Comparison of ENCODE assay signal across 17 cellular contexts in the genomic region with DNA sequence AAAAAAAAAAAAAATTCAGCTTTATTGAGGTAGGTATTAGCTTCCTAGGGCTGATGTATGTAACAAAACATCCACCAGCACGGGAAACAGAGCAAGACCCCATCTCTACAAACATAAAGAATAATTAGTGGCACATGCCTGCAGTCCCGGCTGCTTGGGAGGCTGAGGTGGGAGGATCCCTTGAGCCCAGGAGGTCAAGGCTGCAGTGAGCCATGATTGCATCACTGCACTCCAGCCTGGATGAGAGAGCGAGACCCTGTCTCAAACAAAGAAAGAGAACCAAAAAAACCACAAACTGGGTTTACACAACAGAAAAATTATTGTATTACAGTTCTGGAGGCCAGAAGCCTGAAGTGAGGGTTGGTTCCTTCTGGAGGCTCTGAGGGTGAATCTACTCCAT. TPM values are rescaled to one million over a fixed set of nuclear protein-coding genes. Genes with fewer than 3 reads are reported as not detected.
DNase-seq lines count a peak whose midpoint lies in the region; ATAC-seq and TF ChIP-seq lines count a peak whose summit lies in the region.
"Had no signal": no experiment of that assay in that cellular context is flagged by ENCODE, and none has a peak within 500 bp of the region (broad histone marks: within the 10 kb centered on the region; RNA-seq: fewer than 3 reads in every experiment).

No MANE protein-coding gene starts in this region.

- DNase-seq in CD1c-positive myeloid dendritic cell (ENCODE audit: extremely low spot score) (peak; percentile 18), HCT116 (ENCODE audit: low read depth, low spot score) (no peak), MV-4-11 (lab: John Stamatoyannopoulos, UW) (peak; percentile 81), WTC11 (ENCODE audit: low spot score) (no peak), osteoblast (ENCODE audit: insufficient read length, low spot score, missing footprints) (no peak), dorsolateral prefrontal cortex (no peak)
- DNase-seq: BE2C; Caco-2; CD8-positive, alpha-beta memory T cell; DND-41; GDM1; HCEC 1CT had no signal

- no peak overlapping the region for H3K4me3 Mint-ChIP-seq in WTC11
- H3K4me3 Mint-ChIP-seq: CD8-positive, alpha-beta memory T cell had no signal

- H3K27me3 Mint-ChIP-seq in WTC11 (ENCODE audit: low read depth): peaks cover 9% of the 10 kb centered on the region

- H2AFZ ChIP-seq in HCT116 (ENCODE audit: low read depth, low read length, poor library complexity, severe bottlenecking): no peak overlapping the region
- H2AFZ ChIP-seq in osteoblast (ENCODE audit: low read length): no peak overlapping the region

- H3K27ac ChIP-seq in HCT116 (ENCODE audit: low read depth, low read length) (no peak overlapping the region), osteoblast (ENCODE audit: low read depth, low read length) (no peak overlapping the region), dorsolateral prefrontal cortex (no peak overlapping the region)
- H3K27ac ChIP-seq: A549, C4-2B had no signal

- H3K79me2 ChIP-seq in HCT116 (ENCODE audit: insufficient read depth, low read length) (no peaks in the 10 kb centered on the region), osteoblast (ENCODE audit: insufficient read depth, low read length) (no peaks in the 10 kb centered on the region)

- H3K36me3 ChIP-seq in HCT116 (ENCODE audit: control insufficient read depth in 1 of 2, insufficient read depth in 2 of 2, low read length in 2 of 2): no peaks in the 10 kb centered on the region
- no peaks in the 10 kb centered on the region for H3K36me3 ChIP-seq in osteoblast (ENCODE audit: insufficient read depth, low read length)
- H3K36me3 ChIP-seq: BE2C had no signal

- no peak for ATAC-seq in HCT116
- no peak for ATAC-seq in WTC11
- no peak for ATAC-seq in GM19467 (IDR thresholded peaks at IDR 0.05; ENCODE audit: unreplicated experiment)
- ATAC-seq: A549 had no signal

- no peak overlapping the region for H3K27ac Mint-ChIP-seq in WTC11

- H3K9me3 ChIP-seq in HCT116 (ENCODE audit: control insufficient read depth in 1 of 2, insufficient read depth in 1 of 2, low read depth in 1 of 2, low read length in 2 of 2) (no peaks in the 10 kb centered on the region), osteoblast (ENCODE audit: low read depth, low read length) (no peaks in the 10 kb centered on the region)
- H3K9me3 ChIP-seq: A549, Caco-2 had no signal

- RAD21 ChIA-PET in HCT116 (lab: Charles Lee; ENCODE audit: low non-redundant PET in 1 of 2, low total read pairs in 2 of 2, uncharacterized antibody in 2 of 2, unreplicated experiment in 2 of 2): interaction anchor here in 1 of 2 experiments (0.6 kb wide), 1 partner anchor 115 kb away, joined by 4 read pairs; no protein-coding TSS in a partner anchor

- H4K20me1 ChIP-seq in HCT116 (ENCODE audit: insufficient read depth) (no peaks in the 10 kb centered on the region), osteoblast (ENCODE audit: insufficient read depth, low read length) (no peaks in the 10 kb centered on the region)

- no peaks in the 10 kb centered on the region for H3K27me3 ChIP-seq in HCT116 (ENCODE audit: insufficient read depth, low read length)
- H3K27me3 ChIP-seq in osteoblast (ENCODE audit: insufficient read depth, low read length): peaks cover 58% of the 10 kb centered on the region
- H3K27me3 ChIP-seq in dorsolateral prefrontal cortex: peaks cover 5 to 99% (median 83%) of the 10 kb centered on the region in 45 donors

- intact Hi-C loops in HCT116 (cut with micrococcal nuclease) (no loop called here), dorsolateral prefrontal cortex (cut with DNase I) (no loop called here)

- no peak overlapping the region for H3K9ac ChIP-seq in HCT116 (ENCODE audit: low read length)

- CTCF ChIA-PET in HCT116 (lab: Charles Lee): interaction anchor here (1.0 to 3.5 kb wide), 2 partner anchors 10 to 14 kb away, joined by 7 to 20 read pairs; no protein-coding TSS in a partner anchor
- CTCF ChIA-PET in WTC11 (lab: Charles Lee): interaction anchor here (0.6 to 11.1 kb wide), 7 partner anchors 11 to 108 kb away, joined by 3 to 152 read pairs (median 4); partner anchors contain the start of gene ZSCAN10

- BruUV-seq in HCT116 (replicated peaks; lab: Mats Ljungman, UMichigan): no TSS peak

- no peaks in the 10 kb centered on the region for H3K36me3 Mint-ChIP-seq in WTC11
- H3K36me3 Mint-ChIP-seq: CD8-positive, alpha-beta memory T cell had no signal

- H3K4me1 ChIP-seq in HCT116 (ENCODE audit: control insufficient read depth in 1 of 2, insufficient read depth in 2 of 2, low read length in 2 of 2) (peaks cover 17 to 81% of the 10 kb centered on the region in 2 experiments), osteoblast (ENCODE audit: insufficient read depth, low read length) (no peaks in the 10 kb centered on the region)
- H3K4me1 ChIP-seq: BE2C, Caco-2 had no signal

- TF ChIP-seq POLR2A in HCT116 (IDR thresholded peaks at IDR 0.05; ENCODE audit: borderline replicate concordance, extremely low read depth, insufficient read depth, insufficient read length): no peak

- H3K9me2 ChIP-seq in HCT116 (ENCODE audit: insufficient read depth): no peaks in the 10 kb centered on the region

- TF ChIP-seq CTCF in HCT116 (IDR thresholded peaks at IDR 0.05 in 2 of 3, conservative IDR thresholded peaks at IDR 0.05 in 1 of 3; ENCODE audit: borderline replicate concordance in 1 of 3, insufficient read depth in 1 of 3, low read depth in 2 of 3, low read length in 2 of 3) (no peak), WTC11 (IDR thresholded peaks at IDR 0.05) (no peak), osteoblast (IDR thresholded peaks at IDR 0.05; ENCODE audit: extremely low read depth, low read depth, low read length) (no peak), dorsolateral prefrontal cortex (IDR thresholded peaks at IDR 0.05 in 54 of 56, conservative IDR thresholded peaks at IDR 0.05 in 2 of 56; ENCODE audit: low read depth in 1 of 56, partially characterized antibody in 56 of 56) (no peak)

- POLR2A ChIA-PET in HCT116 (lab: Charles Lee): interaction anchor here (0.9 kb wide), 2 partner anchors 15 to 22 kb away, joined by 3 read pairs; partner anchors contain the start of gene TNFRSF12A
- POLR2A ChIA-PET in WTC11 (lab: Charles Lee): interaction anchor here (0.6 kb wide), 1 partner anchor 240 kb away, joined by 6 read pairs; no protein-coding TSS in a partner anchor

- H3K4me2 ChIP-seq in HCT116 (ENCODE audit: low read length) (peak overlapping the region; percentile 35; the same call in 1 of the 2 replicates), osteoblast (ENCODE audit: insufficient read depth, low read length) (no peak overlapping the region)
- H3K4me2 ChIP-seq: A549 had no signal

- no peaks in the 10 kb centered on the region for H3K9me3 Mint-ChIP-seq in WTC11
- H3K9me3 Mint-ChIP-seq: CD8-positive, alpha-beta memory T cell had no signal

- H3K4me1 Mint-ChIP-seq in WTC11: peaks cover 21% of the 10 kb centered on the region

- no peak for TF ChIP-seq RAD21 in HCT116 (IDR thresholded peaks at IDR 0.05; ENCODE audit: low read depth)

- H3K4me3 ChIP-seq in HCT116 (replicated peaks in 1 of 2; ENCODE audit: low read depth in 1 of 2, low read length in 2 of 2) (no peak overlapping the region), osteoblast (ENCODE audit: insufficient read depth, low read length) (no peak overlapping the region), dorsolateral prefrontal cortex (no peak overlapping the region)
- H3K4me3 ChIP-seq: A549 had no signal

TF ChIP-seq in HCT116, 20 proteins besides CTCF, POLR2A, EP300 and RAD21 (continues in another document):
- no peak for TF ChIP-seq SRF (IDR thresholded peaks at IDR 0.05; ENCODE audit: low read depth)
- TF ChIP-seq MAX (IDR thresholded peaks at IDR 0.05): no peak
- TF ChIP-seq TCF7L2 (IDR thresholded peaks at IDR 0.05; ENCODE audit: borderline replicate concordance, extremely low read depth, insufficient read depth, insufficient read length): no peak

TF ChIP-seq in WTC11, 78 proteins besides CTCF, POLR2A, EP300 and RAD21 (continues in another document):
- no peak for TF ChIP-seq NR1H2 (CRISPR knock-in tag; IDR thresholded peaks at IDR 0.05)
- TF ChIP-seq IRF2 (CRISPR knock-in tag; IDR thresholded peaks at IDR 0.05; ENCODE audit: borderline replicate concordance, low read depth): no peak
- no peak for TF ChIP-seq ZNF423 (CRISPR knock-in tag; IDR thresholded peaks at IDR 0.05)
- TF ChIP-seq OVOL2 (CRISPR knock-in tag; IDR thresholded peaks at IDR 0.05; ENCODE audit: borderline replicate concordance): no peak
- TF ChIP-seq IRF1 (CRISPR knock-in tag; IDR thresholded peaks at IDR 0.05): no peak
- no peak for TF ChIP-seq GRHL2 (CRISPR knock-in tag; IDR thresholded peaks at IDR 0.05; ENCODE audit: insufficient replicate concordance, severe bottlenecking)

RNA-seq across cellular contexts. Expression of gene MMP25, which starts 4.0 kb away (rescaled TPM):
- total RNA-seq in HCT116 (2021; ENCODE audit: unreplicated experiment): 2.5 TPM
- polyA plus RNA-seq in HCT116 (2012): 3.8 and 4.7 TPM in 2 replicates
- 41.2 to 49.0 TPM (median 43.3 TPM) in 3 replicates for total RNA-seq in WTC11 (2021)
- under 0.01 TPM in 1 of 2 replicates, not detected in the other for total RNA-seq in osteoblast
- 1 to 10 TPM in 38 of 120 experiments, under 1 TPM in 76, not detected in 6; 0.12 to 7.8 (median 0.77) TPM for total RNA-seq in dorsolateral prefrontal cortex
- polyA plus RNA-seq: AG04450 had no signal

RNA-seq across cellular contexts. Expression of gene BICDL2, which starts 5.6 kb away (rescaled TPM):
- total RNA-seq in HCT116 (2021; ENCODE audit: unreplicated experiment): 21.3 TPM
- polyA plus RNA-seq in HCT116 (2012): 15.1 and 17.2 TPM in 2 replicates
- 27.3 to 28.5 TPM (median 28.2 TPM) in 3 replicates for total RNA-seq in WTC11 (2021)
- 0.29 TPM in 1 of 2 replicates, not detected in the other for total RNA-seq in osteoblast
- total RNA-seq in dorsolateral prefrontal cortex: 1 to 10 TPM in 36 of 120 experiments, under 1 TPM in 81, not detected in 3; 0.25 to 2.6 (median 0.84) TPM
- total RNA-seq: CD8-positive, alpha-beta memory T cell; HT1080 had no signal
- polyA plus RNA-seq: A549; AG04450; CD8-positive, alpha-beta memory T cell had no signal

RNA-seq across cellular contexts. Expression of gene THOC6, which starts 18.5 kb away (rescaled TPM):
- 62.9 TPM for total RNA-seq in HCT116 (2021; ENCODE audit: unreplicated experiment)
- 74.8 and 76.8 TPM in 2 replicates for polyA plus RNA-seq in HCT116 (2012)
- total RNA-seq in WTC11 (2021): 76.5 to 94.2 TPM (median 88.7 TPM) in 3 replicates
- total RNA-seq in osteoblast: 21.8 and 23.5 TPM in 2 replicates
- total RNA-seq in dorsolateral prefrontal cortex: 10 to 100 TPM in 31 of 120 experiments, 1 to 10 TPM in 89; 4.3 to 13.3 (median 8.8) TPM

RNA-seq across cellular contexts. Expression of gene HCFC1R1, which starts 18.6 kb away (rescaled TPM):
- total RNA-seq in HCT116 (2021; ENCODE audit: unreplicated experiment): 60.0 TPM
- polyA plus RNA-seq in HCT116 (2012): 102 and 110 TPM in 2 replicates
- total RNA-seq in WTC11 (2021): 76.0 to 84.0 TPM (median 83.2 TPM) in 3 replicates
- total RNA-seq in osteoblast: 20.3 and 21.2 TPM in 2 replicates
- 100 to 1,000 TPM in 12 of 120 experiments, 10 to 100 TPM in 108; 50.9 to 124 (median 83.2) TPM for total RNA-seq in dorsolateral prefrontal cortex

RNA-seq across cellular contexts. Expression of gene TNFRSF12A, which starts 22.2 kb away (rescaled TPM):
- 188 TPM for total RNA-seq in HCT116 (2021; ENCODE audit: unreplicated experiment)
- 222 and 257 TPM in 2 replicates for polyA plus RNA-seq in HCT116 (2012)
- 78.9 to 87.0 TPM (median 79.5 TPM) in 3 replicates for total RNA-seq in WTC11 (2021)
- total RNA-seq in osteoblast: 143 and 159 TPM in 2 replicates
- 10 to 100 TPM in 3 of 120 experiments, 1 to 10 TPM in 105, under 1 TPM in 9, not detected in 3; 0.58 to 15.6 (median 3.2) TPM for total RNA-seq in dorsolateral prefrontal cortex

Comparison
In these comparisons a context has a peak if more than half of its experiments do, and no peak if none do; other contexts are left out.
1. DNase-seq: peak in CD1c-positive myeloid dendritic cell (single experiment) and MV-4-11 (single experiment); none in HCT116 (single experiment), WTC11 (single experiment), osteoblast (single experiment) and dorsolateral prefrontal cortex (0 of 10).